Comparison of ENCODE assay signal across 8 cellular contexts in genomic region chr16:31455601-31456314, GRCh38. TPM values are rescaled to one million over a fixed set of nuclear protein-coding genes. Genes with fewer than 3 reads are reported as not detected.
DNase-seq lines count a peak whose midpoint lies in the region; ATAC-seq and TF ChIP-seq lines count a peak whose summit lies in the region.

No MANE protein-coding gene starts in this region.

- H3K36me3 ChIP-seq in breast epithelium, result no peaks in the 10 kb centered on the region
- H3K36me3 ChIP-seq in SU-DHL-6 (ENCODE audit: low read length), result no peaks in the 10 kb centered on the region
- H3K36me3 ChIP-seq in spleen, result peaks cover 0 to 14% (median 0%) of the 10 kb centered on the region in 6 donors

- intact Hi-C loops in MCF 10A (cut with micrococcal nuclease) (loop anchor here (2.0 to 10.0 kb wide), 3 partner anchors 239 to 275 kb away; partner anchors contain the start of gene FUS), breast epithelium (cut with DNase I; ENCODE audit: low total_unique reads) (no loop called here), spleen (cut with DNase I; ENCODE audit: low total_unique reads) (no loop called here)

- CTCF ChIA-PET in MCF 10A (lab: Yijun Ruan, JAX), result interaction anchor here (0.9 to 8.4 kb wide), 6 partner anchors 13 to 355 kb away, joined by 3 to 65 read pairs (median 4); partner anchors contain the start of gene ZNF843

- H3K4me3 Mint-ChIP-seq in MCF 10A (ENCODE audit: unreplicated experiment), result peak overlapping the region; percentile 88
- peak overlapping the region; percentile 71 to 90 for H3K4me3 Mint-ChIP-seq in stimulated activated naive CD8-positive, alpha-beta T cell treated with anti-CD3 and anti-CD28 coated beads, Interleukin-15, amount 100 ng/mL, for 72 hours

- WGBS in spleen, 5 donors, result 57 to 67% (median 65%) methylated on average over 17 of the region's 17 CpGs

- no peak for TF ChIP-seq POLR2A in breast epithelium (IDR thresholded peaks at IDR 0.05)
- no peak for TF ChIP-seq POLR2A in spleen (IDR thresholded peaks at IDR 0.05)

- H3K27ac ChIP-seq in breast epithelium (no peak overlapping the region), SU-DHL-6 (ENCODE audit: low read depth, low read length) (no peak overlapping the region), spleen (peak overlapping the region in 2 of 8 donors; percentile 3 to 18)

- peak overlapping the region; percentile 15 for H3K4me2 ChIP-seq in SU-DHL-6 (ENCODE audit: low read depth, low read length, poor library complexity, severe bottlenecking)

- H3K4me3 ChIP-seq in breast epithelium (no peak overlapping the region), SU-DHL-6 (ENCODE audit: insufficient read depth, low read length, poor library complexity, severe bottlenecking) (no peak overlapping the region), fibroblast of pulmonary artery (replicated peaks; ENCODE audit: low read depth, low read length) (no peak overlapping the region), spleen (no peak overlapping the region)

- H3K36me3 Mint-ChIP-seq in MCF 10A (ENCODE audit: insufficient read depth, unreplicated experiment), result peaks cover 28% of the 10 kb centered on the region

- peaks cover 28% of the 10 kb centered on the region for H3K4me1 Mint-ChIP-seq in MCF 10A (ENCODE audit: insufficient read depth, unreplicated experiment)
- peaks cover 59% of the 10 kb centered on the region for H3K4me1 Mint-ChIP-seq in stimulated activated naive CD8-positive, alpha-beta T cell treated with anti-CD3 and anti-CD28 coated beads, Interleukin-15, amount 100 ng/mL, for 72 hours

- no peaks in the 10 kb centered on the region for H3K9me2 ChIP-seq in SU-DHL-6 (replicated peaks; ENCODE audit: insufficient read depth, low read length)

- H2AFZ ChIP-seq in SU-DHL-6 (ENCODE audit: low read depth, low read length, severe bottlenecking), result no peak overlapping the region

- no peaks in the 10 kb centered on the region for H3K27me3 Mint-ChIP-seq in MCF 10A (ENCODE audit: insufficient read depth, unreplicated experiment)
- H3K27me3 Mint-ChIP-seq in stimulated activated naive CD8-positive, alpha-beta T cell treated with anti-CD3 and anti-CD28 coated beads, Interleukin-15, amount 100 ng/mL, for 72 hours, result no peaks in the 10 kb centered on the region

- no TSS peak for BruUV-seq in MCF 10A (replicated peaks; lab: Mats Ljungman, UMichigan)

- peak overlapping the region; percentile 16 for H3K27ac Mint-ChIP-seq in MCF 10A (ENCODE audit: low read depth, unreplicated experiment)
- peak overlapping the region in 1 of 2 donors; percentile 66 for H3K27ac Mint-ChIP-seq in stimulated activated naive CD8-positive, alpha-beta T cell treated with anti-CD3 and anti-CD28 coated beads, Interleukin-15, amount 100 ng/mL, for 72 hours

- H3K4me1 ChIP-seq in breast epithelium (peaks cover 5 to 28% of the 10 kb centered on the region in 2 donors), spleen (peaks cover 30 to 90% (median 75%) of the 10 kb centered on the region in 6 donors)

- H3K9me3 ChIP-seq in breast epithelium (no peaks in the 10 kb centered on the region), SU-DHL-6 (ENCODE audit: insufficient read depth, low read length) (no peaks in the 10 kb centered on the region), spleen (no peaks in the 10 kb centered on the region)

- no peaks in the 10 kb centered on the region for H3K9me3 Mint-ChIP-seq in MCF 10A (ENCODE audit: unreplicated experiment)
- H3K9me3 Mint-ChIP-seq in stimulated activated naive CD8-positive, alpha-beta T cell treated with anti-CD3 and anti-CD28 coated beads, Interleukin-15, amount 100 ng/mL, for 72 hours, result no peaks in the 10 kb centered on the region

- no peak for ATAC-seq in stimulated activated naive CD8-positive, alpha-beta T cell treated with anti-CD3 and anti-CD28 coated beads, Interleukin-15, amount 100 ng/mL, for 72 hours
- ATAC-seq in HG03378 (IDR thresholded peaks at IDR 0.05; ENCODE audit: unreplicated experiment), result no peak

- POLR2A ChIA-PET in MCF 10A (lab: Yijun Ruan, JAX), result interaction anchor here (0.7 to 4.8 kb wide), 4 partner anchors 26 to 344 kb away, joined by 3 to 28 read pairs (median 16); partner anchors contain the start of genes KAT8 and RUSF1

- TF ChIP-seq CTCF in MCF 10A (IDR thresholded peaks at IDR 0.05; ENCODE audit: unreplicated experiment) (no peak), breast epithelium (IDR thresholded peaks at IDR 0.05) (no peak), SU-DHL-6 (IDR thresholded peaks at IDR 0.05; ENCODE audit: insufficient read depth, low read length, poor library complexity, severe bottlenecking) (peak; percentile 58), fibroblast of pulmonary artery (IDR thresholded peaks at IDR 0.05; ENCODE audit: low read length, missing control alignments) (peak; percentile 41), spleen (IDR thresholded peaks at IDR 0.05 in 8 of 11, conservative IDR thresholded peaks at IDR 0.05 in 3 of 11) (peak in 2 of 11 experiments; percentile 19 to 20)

- peaks cover 11% of the 10 kb centered on the region; the same call in 1 of the 2 replicates for H4K20me1 ChIP-seq in SU-DHL-6 (ENCODE audit: low read depth, low read length)

- 0 out of 2 replicates have a peak, but pooled peaks cover 8% of the 10 kb centered on the region for H3F3A ChIP-seq in SU-DHL-6 (ENCODE audit: insufficient read depth)

- H3K27me3 ChIP-seq in breast epithelium, result no peaks in the 10 kb centered on the region
- H3K27me3 ChIP-seq in SU-DHL-6 (ENCODE audit: low read length), result no peaks in the 10 kb centered on the region
- no peaks in the 10 kb centered on the region for H3K27me3 ChIP-seq in spleen (replicated peaks in 1 of 7)

- no peak overlapping the region for H3K9ac ChIP-seq in SU-DHL-6 (ENCODE audit: low read length)

- H3K79me2 ChIP-seq in SU-DHL-6 (ENCODE audit: insufficient read depth, low read length), result peaks cover 38% of the 10 kb centered on the region

- DNase-seq in MCF 10A (ENCODE audit: unreplicated experiment) (no peak), breast epithelium (ENCODE audit: low spot score in 2 of 2) (no peak), fibroblast of pulmonary artery (ENCODE audit: low read depth) (no peak), spleen (no peak), glomerular visceral epithelial cell (ENCODE audit: extremely low spot score) (no peak)
- DNase-seq in stimulated activated naive CD8-positive, alpha-beta T cell treated with anti-CD3 and anti-CD28 coated beads, Interleukin-15, amount 100 ng/mL, for 72 hours, result peak; percentile 31 to 43

RNA-seq across cellular contexts. Expression of gene ARMC5, which starts 3.5 kb away (rescaled TPM):
- total RNA-seq in MCF 10A (2022) (8.1 and 10.1 TPM in 2 replicates), breast epithelium (1 to 10 TPM; 5.3 to 7.2 (median 6.9) TPM), spleen (10 to 100 TPM in 6 of 7 donors, 1 to 10 TPM in 1; 9.2 to 13.9 (median 11.7) TPM)
- 10 to 100 TPM in 2 of 3 donors, 1 to 10 TPM in 1; 8.8 to 23.5 (median 16.2) TPM for polyA plus RNA-seq in spleen

RNA-seq across cellular contexts. Expression of gene ZNF843, which starts 13.2 kb away (rescaled TPM):
- total RNA-seq in MCF 10A (2022), result 0.19 and 0.29 TPM in 2 replicates
- 1 to 10 TPM; 1.9 to 3.6 (median 3.1) TPM for total RNA-seq in breast epithelium
- 1 to 10 TPM in 2 of 7 donors, under 1 TPM in 5; 0.52 to 1.7 (median 0.69) TPM for total RNA-seq in spleen
- polyA plus RNA-seq in spleen, result under 1 TPM; 0.10 to 0.15 (median 0.12) TPM

RNA-seq across cellular contexts. Expression of gene TGFB1I1, which starts 16.2 kb away (rescaled TPM):
- total RNA-seq in MCF 10A (2022) (14.2 and 14.7 TPM in 2 replicates), breast epithelium (10 to 100 TPM; 17.4 to 31.8 (median 30.1) TPM), spleen (10 to 100 TPM; 17.6 to 69.0 (median 36.4) TPM)
- polyA plus RNA-seq in spleen, result 10 to 100 TPM; 10.7 to 23.6 (median 13.5) TPM

RNA-seq across cellular contexts. Expression of gene SLC5A2, which starts 27.2 kb away (rescaled TPM):
- total RNA-seq in MCF 10A (2022), result not detected in 2 replicates
- under 1 TPM in 2 of 3 donors, not detected in 1; 0.44 to 0.98 TPM for total RNA-seq in breast epithelium
- total RNA-seq in spleen, result 1 to 10 TPM in 1 of 7 donors, under 1 TPM in 3, not detected in 3; 0.17 to 1.2 (median 0.53) TPM
- 1 to 10 TPM; 1.3 to 2.3 (median 1.7) TPM for polyA plus RNA-seq in spleen

RNA-seq across cellular contexts. Expression of gene COX6A2, which starts 27.6 kb away (rescaled TPM):
- total RNA-seq in MCF 10A (2022), result not detected in 2 replicates
- total RNA-seq in breast epithelium, result not detected
- not detected for total RNA-seq in spleen
- under 1 TPM in 2 of 3 donors, not detected in 1; 0.79 to 0.80 TPM for polyA plus RNA-seq in spleen

Comparison
In these comparisons a context has a peak if more than half of its experiments do, and no peak if none do; other contexts are left out.
1. DNase-seq: peak in stimulated activated naive CD8-positive, alpha-beta T cell treated with anti-CD3 and anti-CD28 coated beads, Interleukin-15, amount 100 ng/mL, for 72 hours (2 of 2); none in MCF 10A (single experiment), breast epithelium (0 of 2), fibroblast of pulmonary artery (single experiment), spleen (single experiment) and glomerular visceral epithelial cell (single experiment).
2. CTCF ChIP-seq: peak in SU-DHL-6 (single experiment) and fibroblast of pulmonary artery (single experiment); none in MCF 10A (single experiment) and breast epithelium (0 of 3).